18 cellular contexts compared by ENCODE assay signal in genomic region chr2:83528746-83529145, GRCh38.
DNase-seq lines count a peak whose midpoint lies in the region; ATAC-seq and TF ChIP-seq lines count a peak whose summit lies in the region.
"Had no signal": no experiment of that assay in that cellular context is flagged by ENCODE, and none has a peak within 500 bp of the region (broad histone marks: within the 10 kb centered on the region; RNA-seq: fewer than 3 reads in every experiment).

No MANE protein-coding gene starts in this region.

- 73% methylated on average over 1 of the region's 1 CpG for WGBS in smooth muscle cell (ENCODE audit: low lambda C conversion rate)

- no peaks in the 10 kb centered on the region for H3K9me3 ChIP-seq in smooth muscle cell (replicated peaks; ENCODE audit: low read depth)
- H3K9me3 ChIP-seq: A549 had no signal

- DNase-seq in DMS53 (lab: John Stamatoyannopoulos, UW) (peak; percentile 14), DMS53 treated with DMSO at 0.1 percent for 48 hours (lab: John Stamatoyannopoulos, UW; ENCODE audit: unreplicated experiment) (no peak), NCI-H524 treated with DMSO at 0.1 percent for 48 hours (lab: John Stamatoyannopoulos, UW) (peak; percentile 67), myocyte (ENCODE audit: low read depth) (peak; percentile 12), smooth muscle cell (lab: John Stamatoyannopoulos, UW; ENCODE audit: unreplicated experiment) (no peak), NK-92 (lab: John Stamatoyannopoulos, UW; ENCODE audit: unreplicated experiment) (no peak)
- DNase-seq: AML-193; CD4-positive, alpha-beta memory T cell; DMS153; DND-41; EL; H9 had no signal

- no peak overlapping the region for H3K4me2 ChIP-seq in smooth muscle cell
- H3K4me2 ChIP-seq: A549 had no signal

- no peaks in the 10 kb centered on the region for H3K27me3 ChIP-seq in smooth muscle cell (ENCODE audit: low read depth)

- no peaks in the 10 kb centered on the region for H3K79me2 ChIP-seq in smooth muscle cell (ENCODE audit: low read depth)

- H2AFZ ChIP-seq in smooth muscle cell (ENCODE audit: low read depth), result peak overlapping the region; percentile 42

- H3K4me1 ChIP-seq in smooth muscle cell (ENCODE audit: low read depth), result no peaks in the 10 kb centered on the region
- H3K4me1 ChIP-seq: A549 had no signal

- H3K4me3 ChIP-seq in smooth muscle cell, result no peak overlapping the region
- H3K4me3 ChIP-seq: A549, GM12878 had no signal

- no peaks in the 10 kb centered on the region for H3F3A ChIP-seq in smooth muscle cell (ENCODE audit: low read depth)

- TF ChIP-seq CTCF in smooth muscle cell (IDR thresholded peaks at IDR 0.05; ENCODE audit: borderline replicate concordance, insufficient read depth, poor library complexity, severe bottlenecking), result no peak

- no peaks in the 10 kb centered on the region for H3K36me3 ChIP-seq in smooth muscle cell (ENCODE audit: low read depth)

- ATAC-seq in GM21723 (IDR thresholded peaks at IDR 0.05; ENCODE audit: unreplicated experiment), result no peak
- ATAC-seq: A549, GM12878, HepG2 had no signal

- H4K20me1 ChIP-seq in smooth muscle cell (ENCODE audit: low read depth), result no peaks in the 10 kb centered on the region

- no peak overlapping the region for H3K9ac ChIP-seq in smooth muscle cell (ENCODE audit: low read depth)

- H3K27ac ChIP-seq in smooth muscle cell (ENCODE audit: low read depth), result no peak overlapping the region
- H3K27ac ChIP-seq: 22Rv1, A549, C4-2B had no signal

Comparison
In these comparisons a context has a peak if more than half of its experiments do, and no peak if none do; other contexts are left out.
1. DNase-seq: peak in DMS53 (single experiment), NCI-H524 treated with DMSO at 0.1 percent for 48 hours (single experiment) and myocyte (single experiment); none in DMS53 treated with DMSO at 0.1 percent for 48 hours (single experiment), smooth muscle cell (single experiment) and NK-92 (single experiment).